1 cellular context compared by ENCODE assay signal in genomic region chr21:35072557-35072956, GRCh38.
TF ChIP-seq lines count a peak whose summit lies in the region.

No MANE protein-coding gene starts in this region.

TF ChIP-seq in IMR-90, 13 proteins besides CTCF, POLR2A, EP300 and RAD21:
- TF ChIP-seq SMC3 (IDR thresholded peaks at IDR 0.05; ENCODE audit: low read depth, low read length): no peak
- no peak for TF ChIP-seq BHLHE40 (IDR thresholded peaks at IDR 0.05; ENCODE audit: low read depth, low read length)
- TF ChIP-seq RCOR1 (IDR thresholded peaks at IDR 0.05; ENCODE audit: insufficient replicate concordance, low read length): no peak
- TF ChIP-seq MAZ (IDR thresholded peaks at IDR 0.05; ENCODE audit: borderline replicate concordance, low read depth, low read length): no peak
- no peak for TF ChIP-seq MAFK (IDR thresholded peaks at IDR 0.05; ENCODE audit: low read depth, low read length)
- TF ChIP-seq CEBPB (IDR thresholded peaks at IDR 0.05; ENCODE audit: low read depth, low read length): no peak
- no peak for TF ChIP-seq USF2 (IDR thresholded peaks at IDR 0.05; ENCODE audit: low read depth, low read length)
- no peak for TF ChIP-seq NFE2L2 (IDR thresholded peaks at IDR 0.05; ENCODE audit: low read depth, low read length)
- no peak for TF ChIP-seq FOS (IDR thresholded peaks at IDR 0.05; ENCODE audit: low read depth, low read length)
- TF ChIP-seq RFX5 (IDR thresholded peaks at IDR 0.05; ENCODE audit: low read depth, low read length): no peak
- TF ChIP-seq MXI1 (IDR thresholded peaks at IDR 0.05; ENCODE audit: borderline replicate concordance, low read depth, low read length): no peak
- TF ChIP-seq CHD1 (IDR thresholded peaks at IDR 0.05; ENCODE audit: low read depth, low read length): no peak
TF ChIP-seq in IMR-90: peak in this region for 0.
